In the genomic region with DNA sequence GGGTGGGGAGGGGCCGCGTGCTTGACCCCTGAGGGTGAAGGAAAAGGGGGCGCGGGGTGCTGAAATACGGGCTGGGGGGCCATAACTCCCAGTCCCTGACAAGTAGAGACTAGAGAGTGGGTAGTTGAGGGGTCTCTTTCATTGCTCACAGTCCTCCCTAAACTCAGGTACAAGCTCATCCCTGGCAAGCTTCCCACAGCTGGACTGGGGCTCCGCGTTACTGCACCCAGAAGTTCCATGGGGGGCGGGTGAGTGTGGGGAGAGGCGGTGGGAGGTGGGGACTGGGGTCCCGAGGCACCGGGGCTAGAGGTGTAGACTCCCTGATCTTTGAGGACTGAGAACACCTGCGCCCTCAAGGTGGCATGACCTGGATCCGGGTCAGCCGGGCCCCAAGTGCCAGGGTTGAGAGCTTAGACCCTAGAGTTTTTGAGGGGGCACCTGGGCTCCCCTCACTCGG, we compare ENCODE assay signal across 7 cellular contexts. TPM values are rescaled to one million over a fixed set of nuclear protein-coding genes. Genes with fewer than 3 reads are reported as not detected.
DNase-seq lines count a peak whose midpoint lies in the region; ATAC-seq and TF ChIP-seq lines count a peak whose summit lies in the region.

No MANE protein-coding gene starts in this region.

- peaks cover 30% of the 10 kb centered on the region for H3K4me1 Mint-ChIP-seq in HFFc6 (ENCODE audit: low read depth)
- peaks cover 37% of the 10 kb centered on the region for H3K4me1 Mint-ChIP-seq in activated T-cell treated with anti-CD3 and anti-CD28 coated beads, Interleukin-2, amount 50 U/mL, for 72 hours (ENCODE audit: low read depth)
- peaks cover 44% of the 10 kb centered on the region for H3K4me1 Mint-ChIP-seq in stimulated activated effector memory CD8-positive, alpha-beta T cell treated with anti-CD3 and anti-CD28 coated beads, Interleukin-12 subunit alpha, Interleukin-12 subunit beta, amount 100 ng/mL, for 72 hours

- no peak for DNase-seq in HFFc6
- DNase-seq in activated T-cell treated with anti-CD3 and anti-CD28 coated beads, Interleukin-2, amount 50 U/mL, for 72 hours = no peak
- DNase-seq in stimulated activated effector memory CD8-positive, alpha-beta T cell treated with anti-CD3 and anti-CD28 coated beads, Interleukin-12 subunit alpha, Interleukin-12 subunit beta, amount 100 ng/mL, for 72 hours (ENCODE audit: low spot score in 2 of 2) = no peak
- no peak for DNase-seq in stimulated activated CD4-positive, alpha-beta T cell treated with anti-CD3 and anti-CD28 coated beads, Interleukin-1b, Interleukin-23, amount 100 ng/mL, for 48 hours

- H3K9me3 ChIP-seq in iPS-18a (ENCODE audit: control insufficient read depth, low read depth, low read length) = no peaks in the 10 kb centered on the region

- peaks cover 6% of the 10 kb centered on the region; the same call in 1 of the 2 replicates for H3K36me3 Mint-ChIP-seq in HFFc6 (ENCODE audit: low read depth)
- H3K36me3 Mint-ChIP-seq in activated T-cell treated with anti-CD3 and anti-CD28 coated beads, Interleukin-2, amount 50 U/mL, for 72 hours (ENCODE audit: insufficient read depth in 2 of 2) = peaks cover 0 to 1% of the 10 kb centered on the region in 2 donors
- H3K36me3 Mint-ChIP-seq in stimulated activated effector memory CD8-positive, alpha-beta T cell treated with anti-CD3 and anti-CD28 coated beads, Interleukin-12 subunit alpha, Interleukin-12 subunit beta, amount 100 ng/mL, for 72 hours = peaks cover 9% of the 10 kb centered on the region

- H3K9ac ChIP-seq in iPS-18a (ENCODE audit: low read length) = peak overlapping the region; percentile 47

- H3K36me3 ChIP-seq in iPS-18a (ENCODE audit: control insufficient read depth, low read depth, low read length) = peaks cover 3% of the 10 kb centered on the region

- peak overlapping the region; percentile 49 for H3K4me3 ChIP-seq in iPS-18a (ENCODE audit: low read length)

- no peak overlapping the region for H3K27ac ChIP-seq in iPS-18a (ENCODE audit: low read length)

- no peaks in the 10 kb centered on the region for H3K9me3 Mint-ChIP-seq in HFFc6
- no peaks in the 10 kb centered on the region for H3K9me3 Mint-ChIP-seq in activated T-cell treated with anti-CD3 and anti-CD28 coated beads, Interleukin-2, amount 50 U/mL, for 72 hours
- no peaks in the 10 kb centered on the region for H3K9me3 Mint-ChIP-seq in stimulated activated effector memory CD8-positive, alpha-beta T cell treated with anti-CD3 and anti-CD28 coated beads, Interleukin-12 subunit alpha, Interleukin-12 subunit beta, amount 100 ng/mL, for 72 hours

- H3K27ac Mint-ChIP-seq in HFFc6 = no peak overlapping the region
- H3K27ac Mint-ChIP-seq in activated T-cell treated with anti-CD3 and anti-CD28 coated beads, Interleukin-2, amount 50 U/mL, for 72 hours = no peak overlapping the region
- peak overlapping the region; percentile 60 for H3K27ac Mint-ChIP-seq in stimulated activated effector memory CD8-positive, alpha-beta T cell treated with anti-CD3 and anti-CD28 coated beads, Interleukin-12 subunit alpha, Interleukin-12 subunit beta, amount 100 ng/mL, for 72 hours

- peaks cover 17% of the 10 kb centered on the region for H3K27me3 ChIP-seq in iPS-18a (ENCODE audit: control insufficient read depth, insufficient read depth, low read length)

- H3K4me3 Mint-ChIP-seq in HFFc6 = peak overlapping the region; percentile 79
- H3K4me3 Mint-ChIP-seq in activated T-cell treated with anti-CD3 and anti-CD28 coated beads, Interleukin-2, amount 50 U/mL, for 72 hours = peak overlapping the region; percentile 91 to 92
- H3K4me3 Mint-ChIP-seq in stimulated activated effector memory CD8-positive, alpha-beta T cell treated with anti-CD3 and anti-CD28 coated beads, Interleukin-12 subunit alpha, Interleukin-12 subunit beta, amount 100 ng/mL, for 72 hours = peak overlapping the region; percentile 77

- no peak for ATAC-seq in activated T-cell treated with anti-CD3 and anti-CD28 coated beads, Interleukin-2, amount 50 U/mL, for 72 hours (replicated peaks in 1 of 2)
- no peak for ATAC-seq in stimulated activated effector memory CD8-positive, alpha-beta T cell treated with anti-CD3 and anti-CD28 coated beads, Interleukin-12 subunit alpha, Interleukin-12 subunit beta, amount 100 ng/mL, for 72 hours
- ATAC-seq in GM18502 (IDR thresholded peaks at IDR 0.05; ENCODE audit: poor library complexity, unreplicated experiment) (no peak), HG03520 (IDR thresholded peaks at IDR 0.05; ENCODE audit: unreplicated experiment) (no peak)

- peaks cover 16% of the 10 kb centered on the region for H3K4me1 ChIP-seq in iPS-18a (ENCODE audit: control insufficient read depth, low read depth, low read length)

- TF ChIP-seq CTCF in HFFc6 (IDR thresholded peaks at IDR 0.05) = no peak

- H3K27me3 Mint-ChIP-seq in HFFc6 (ENCODE audit: insufficient read depth) = 0 out of 2 replicates have a peak, but pooled peaks cover 3% of the 10 kb centered on the region
- H3K27me3 Mint-ChIP-seq in activated T-cell treated with anti-CD3 and anti-CD28 coated beads, Interleukin-2, amount 50 U/mL, for 72 hours (ENCODE audit: low read depth) = no peaks in the 10 kb centered on the region

RNA-seq across cellular contexts. Expression of gene ETV2, which starts 1.3 kb away (rescaled TPM):
- total RNA-seq in HFFc6 (2021; fragmentation: NEBNext Ultra II Directional; extraction: Animal tissue kit (Norgen Biotek cat#: 25700)) = 1 to 10 TPM in 5 of 6 experiments, under 1 TPM in 1; 0.71 to 2.2 (median 1.4) TPM
- total RNA-seq in activated T-cell treated with anti-CD3 and anti-CD28 coated beads, Interleukin-2, amount 50 U/mL, for 72 hours = 1 to 10 TPM; 1.7 to 2.5 TPM

RNA-seq across cellular contexts. Expression of gene COX6B1, which starts 5.3 kb away (rescaled TPM):
- total RNA-seq in HFFc6 (2021; fragmentation: NEBNext Ultra II Directional; extraction: Animal tissue kit (Norgen Biotek cat#: 25700)) = 100 to 1,000 TPM; 375 to 463 (median 413) TPM
- total RNA-seq in activated T-cell treated with anti-CD3 and anti-CD28 coated beads, Interleukin-2, amount 50 U/mL, for 72 hours = 100 to 1,000 TPM; 277 to 288 TPM

RNA-seq across cellular contexts. Expression of gene RBM42, which starts 14.0 kb away (rescaled TPM):
- 100 to 1,000 TPM; 110 to 129 (median 120) TPM for total RNA-seq in HFFc6 (2021; fragmentation: NEBNext Ultra II Directional; extraction: Animal tissue kit (Norgen Biotek cat#: 25700))
- total RNA-seq in activated T-cell treated with anti-CD3 and anti-CD28 coated beads, Interleukin-2, amount 50 U/mL, for 72 hours = 100 to 1,000 TPM; 105 to 130 TPM

RNA-seq across cellular contexts. Expression of gene UPK1A, which starts 23.5 kb away (rescaled TPM):
- under 1 TPM in 1 of 6 experiments, not detected in 5; 0.18 TPM for total RNA-seq in HFFc6 (2021; fragmentation: NEBNext Ultra II Directional; extraction: Animal tissue kit (Norgen Biotek cat#: 25700))
- under 1 TPM; 0.86 to 0.93 TPM for total RNA-seq in activated T-cell treated with anti-CD3 and anti-CD28 coated beads, Interleukin-2, amount 50 U/mL, for 72 hours

RNA-seq across cellular contexts. Expression of gene HAUS5, which starts 30.3 kb away (rescaled TPM):
- 10 to 100 TPM in 5 of 6 experiments, 1 to 10 TPM in 1; 6.6 to 13.9 (median 12.2) TPM for total RNA-seq in HFFc6 (2021; fragmentation: NEBNext Ultra II Directional; extraction: Animal tissue kit (Norgen Biotek cat#: 25700))
- total RNA-seq in activated T-cell treated with anti-CD3 and anti-CD28 coated beads, Interleukin-2, amount 50 U/mL, for 72 hours = 10 to 100 TPM; 39.2 to 55.3 TPM
